In genomic region chr9:128818839-128819715, GRCh38 we compare ENCODE assay signal across 8 cellular contexts. TPM values are rescaled to one million over a fixed set of nuclear protein-coding genes. Genes with fewer than 3 reads are reported as not detected.
DNase-seq lines count a peak whose midpoint lies in the region; ATAC-seq, FAIRE-seq and TF ChIP-seq lines count a peak whose summit lies in the region.

No MANE protein-coding gene starts in this region.

- TF ChIP-seq EP300 in esophagus muscularis mucosa (IDR thresholded peaks at IDR 0.05), result no peak

- ATAC-seq in HG02642 (IDR thresholded peaks at IDR 0.05; ENCODE audit: poor library complexity, unreplicated experiment), result peak; percentile 32
- ATAC-seq in naive B cell (ENCODE audit: low read depth in 2 of 2), result peak; percentile 39 to 40

- WGBS in esophagus muscularis mucosa, result 50% methylated on average over 9 of the region's 90 CpGs
- WGBS in testis, 2 donors, result 11 to 22% methylated on average over 15 to 74 of the region's 90 CpGs

- H3K4me1 Mint-ChIP-seq in naive B cell, result peaks cover 16 to 21% (median 18%) of the 10 kb centered on the region in 3 donors

- peak; percentile 25 for DNase-seq in GM18507 (ENCODE audit: extremely low spot score, insufficient read length, low read depth)
- DNase-seq in NCI-H1930 (lab: John Stamatoyannopoulos, UW), result peak; percentile 18 to 21
- DNase-seq in activated CD8-positive, alpha-beta memory T cell treated with anti-CD3 and anti-CD28 coated beads, Interleukin-2, amount 50 U/mL, for 48 hours, result peak; percentile 76
- no peak for DNase-seq in esophagus muscularis mucosa (ENCODE audit: extremely low spot score)
- no peak for DNase-seq in naive B cell
- peak; percentile 32 for DNase-seq in testis
- no peak for DNase-seq in cerebellum (ENCODE audit: low spot score)

- intact Hi-C loops in esophagus muscularis mucosa (cut with DNase I) (no loop called here), testis (cut with DNase I; ENCODE audit: low total_unique reads) (no loop called here)

- H3K36me3 Mint-ChIP-seq in naive B cell, result no peaks in the 10 kb centered on the region

- H3K4me1 ChIP-seq in esophagus muscularis mucosa (peaks cover 13 to 22% (median 17%) of the 10 kb centered on the region in 4 donors), testis (no peaks in the 10 kb centered on the region)

- no peak for TF ChIP-seq POLR2A in esophagus muscularis mucosa (IDR thresholded peaks at IDR 0.05; ENCODE audit: low read depth)
- TF ChIP-seq POLR2A in testis (IDR thresholded peaks at IDR 0.05), result no peak

- no peak for TF ChIP-seq CTCF in esophagus muscularis mucosa (IDR thresholded peaks at IDR 0.05)
- TF ChIP-seq CTCF in testis (IDR thresholded peaks at IDR 0.05), result no peak

- H3K27ac ChIP-seq in esophagus muscularis mucosa (replicated peaks in 1 of 4) (peak overlapping the region; percentile 87 to 94 (median 91)), testis (peak overlapping the region in 1 of 2 donors; percentile 86)

- H3K27ac Mint-ChIP-seq in naive B cell, result peak overlapping the region in 3 of 6 donors; percentile 26 to 71 (median 53)

- H3K9me3 ChIP-seq in esophagus muscularis mucosa, result no peaks in the 10 kb centered on the region
- H3K9me3 ChIP-seq in testis, result no peaks in the 10 kb centered on the region

- H3K27me3 ChIP-seq in esophagus muscularis mucosa, result no peaks in the 10 kb centered on the region
- no peaks in the 10 kb centered on the region for H3K27me3 ChIP-seq in testis

- H3K36me3 ChIP-seq in esophagus muscularis mucosa (peaks cover 9 to 39% (median 36%) of the 10 kb centered on the region in 4 donors), testis (ENCODE audit: low read depth, missing control alignments) (no peaks in the 10 kb centered on the region)

- no peaks in the 10 kb centered on the region for H3K9me3 Mint-ChIP-seq in naive B cell

- H3K27me3 Mint-ChIP-seq in naive B cell, result no peaks in the 10 kb centered on the region

- H3K4me3 ChIP-seq in esophagus muscularis mucosa, result peak overlapping the region; percentile 62 to 88 (median 80)
- H3K4me3 ChIP-seq in testis, result peak overlapping the region; percentile 66

- peak overlapping the region; percentile 70 to 95 (median 85) for H3K4me3 Mint-ChIP-seq in naive B cell

- FAIRE-seq in GM18507 (lab: Jason Lieb, UNC), result no peak

RNA-seq across cellular contexts. Expression of gene ENDOG, which starts 0.8 kb away (rescaled TPM):
- 10 to 100 TPM; 21.4 to 44.5 (median 37.5) TPM for total RNA-seq in esophagus muscularis mucosa
- polyA plus RNA-seq in naive B cell (ENCODE audit: low read depth in 6 of 6), result 10 to 100 TPM in 4 of 6 donors, 1 to 10 TPM in 2; 5.0 to 17.8 (median 14.7) TPM
- 10 to 100 TPM; 28.9 to 30.4 TPM for total RNA-seq in testis
- 33.9 TPM for polyA plus RNA-seq in testis (ENCODE audit: insufficient read depth, low read depth, low replicate concordance)
- total RNA-seq in cerebellum, result 6.7 TPM

RNA-seq across cellular contexts. Expression of gene SPOUT1, which starts 10.5 kb away (rescaled TPM):
- total RNA-seq in esophagus muscularis mucosa (10 to 100 TPM; 15.3 to 36.5 (median 19.8) TPM), testis (10 to 100 TPM; 34.0 to 43.2 TPM), cerebellum (19.5 TPM)
- polyA plus RNA-seq in naive B cell (ENCODE audit: low read depth in 6 of 6) (10 to 100 TPM; 38.6 to 60.4 (median 52.5) TPM), testis (ENCODE audit: insufficient read depth, low read depth, low replicate concordance) (14.4 TPM)

RNA-seq across cellular contexts. Expression of gene TBC1D13, which starts 32.0 kb away (rescaled TPM):
- total RNA-seq in esophagus muscularis mucosa (10 to 100 TPM; 12.4 to 20.8 (median 16.1) TPM), testis (10 to 100 TPM; 14.3 to 15.7 TPM), cerebellum (8.4 TPM)
- polyA plus RNA-seq in naive B cell (ENCODE audit: low read depth in 6 of 6) (10 to 100 TPM; 23.8 to 39.7 (median 25.6) TPM), testis (ENCODE audit: insufficient read depth, low read depth, low replicate concordance) (15.5 TPM)

RNA-seq across cellular contexts. Expression of gene ZER1, which starts 47.4 kb away (rescaled TPM):
- total RNA-seq in esophagus muscularis mucosa (100 to 1,000 TPM in 1 of 4 donors, 10 to 100 TPM in 3; 56.5 to 114 (median 79.4) TPM), testis (100 to 1,000 TPM in 1 of 2 donors, 10 to 100 TPM in 1; 96.8 to 112 TPM), cerebellum (21.8 TPM)
- polyA plus RNA-seq in naive B cell (ENCODE audit: low read depth in 6 of 6) (10 to 100 TPM; 30.9 to 43.1 (median 33.0) TPM), testis (ENCODE audit: insufficient read depth, low read depth, low replicate concordance) (118 TPM)

Comparison
In these comparisons a context has a peak if more than half of its experiments do, and no peak if none do; other contexts are left out.
1. DNase-seq: peak in GM18507 (single experiment), NCI-H1930 (2 of 2), activated CD8-positive, alpha-beta memory T cell treated with anti-CD3 and anti-CD28 coated beads, Interleukin-2, amount 50 U/mL, for 48 hours (single experiment) and testis (single experiment); none in esophagus muscularis mucosa (single experiment), naive B cell (single experiment) and cerebellum (single experiment).